7 cellular contexts compared by ENCODE assay signal in the genomic region with DNA sequence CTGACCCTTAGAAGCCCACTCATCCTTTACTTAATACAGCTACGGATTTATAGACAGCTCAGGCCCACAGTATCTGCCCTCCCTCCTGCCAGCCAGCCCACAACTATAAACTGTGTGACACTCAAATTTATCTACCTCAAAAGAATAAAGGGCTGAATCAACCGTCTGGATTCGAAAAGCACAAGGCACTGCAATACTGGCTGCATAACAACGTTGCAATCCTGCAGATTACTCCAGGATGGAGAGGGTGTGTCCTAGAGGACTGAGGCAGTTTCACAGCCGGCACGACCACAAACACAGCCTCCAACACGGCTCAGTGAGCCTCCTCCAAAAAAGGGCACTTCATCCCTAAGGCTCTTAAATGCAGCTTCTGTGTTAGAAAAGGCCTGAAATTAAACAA.
DNase-seq lines count a peak whose midpoint lies in the region; ATAC-seq, FAIRE-seq and TF ChIP-seq lines count a peak whose summit lies in the region.
"Not testable (repeated sequence)": the region's sequence is repeated elsewhere in the genome, so short reads cannot be mapped to it uniquely, and the experiment has no call there.

No MANE protein-coding gene starts in this region.

- in situ Hi-C loops in K562 (cut with MboI), result not testable (repeated sequence)

- H3K9ac ChIP-seq in K562 (ENCODE audit: insufficient read depth in 1 of 2, low read depth in 2 of 2, low read length in 2 of 2), result not testable (repeated sequence)

- ATAC-seq in K562, result peak; percentile 75

- not testable (repeated sequence) for H3K9me1 ChIP-seq in K562 (ENCODE audit: control insufficient read depth, insufficient read depth, low read length)

- WGBS in K562 (ENCODE audit: insufficient coverage, low coverage, missing lambda C conversion rate), result 13% methylated on average over 7 of the region's 7 CpGs

- H3K79me2 ChIP-seq in K562 (ENCODE audit: control insufficient read depth, insufficient read depth, low read length), result not testable (repeated sequence)

- not testable (repeated sequence) for H4K20me1 ChIP-seq in K562 (replicated peaks; ENCODE audit: control insufficient read depth, insufficient read depth, low read length)

- CTCF ChIA-PET in K562 (lab: Yijun Ruan, JAX; ENCODE audit: low intra/inter-chr PET ratio), result not testable (repeated sequence)

- FAIRE-seq in K562 (lab: Jason Lieb, UNC), result not testable (repeated sequence)

- intact Hi-C loops in K562 (cut with micrococcal nuclease), result not testable (repeated sequence)

- H3K4me3 ChIP-seq in K562; fibroblast of pulmonary artery (replicated peaks; ENCODE audit: low read depth, low read length): not testable (repeated sequence)

- not testable (repeated sequence) for H3K27me3 ChIP-seq in K562 (ENCODE audit: control insufficient read depth in 2 of 2, insufficient read depth in 2 of 2, low read length in 2 of 2)

- H3K36me3 ChIP-seq in K562 (ENCODE audit: control insufficient read depth, insufficient read depth, low read length), result not testable (repeated sequence)

- not testable (repeated sequence) for TF ChIP-seq RAD21 in K562 (CRISPR knock-in tag; conservative IDR thresholded peaks at IDR 0.05 in 1 of 2, IDR thresholded peaks at IDR 0.05 in 1 of 2)

- peak overlapping the region; percentile 67; the same call in 1 of the 2 replicates for H2AFZ ChIP-seq in K562 (ENCODE audit: low read depth, low read length)

- TF ChIP-seq EP300 in K562 (IDR thresholded peaks at IDR 0.05; ENCODE audit: low read length), result not testable (repeated sequence)

- POLR2A ChIA-PET in K562 (lab: Yijun Ruan, JAX), result not testable (repeated sequence)

- H3K4me2 ChIP-seq in K562 (ENCODE audit: insufficient read depth, low read length), result not testable (repeated sequence)

- DNase-seq in EH (ENCODE audit: low read depth) (peak; percentile 21), H4 (ENCODE audit: low spot score) (peak; percentile 19), LHCN-M2 (ENCODE audit: low read depth) (peak; percentile 5), RPMI7951 (ENCODE audit: low read depth) (peak; percentile 1), K562 (ENCODE audit: extremely low read depth in 1 of 4, low spot score in 3 of 4) (peak in 1 of 4 experiments; percentile 18), fibroblast of pulmonary artery (ENCODE audit: low read depth) (peak; percentile 12), renal cortical epithelial cell (ENCODE audit: low read depth) (peak; percentile 16)

- not testable (repeated sequence) for H3K4me1 ChIP-seq in K562 (replicated peaks in 1 of 2; ENCODE audit: control insufficient read depth in 2 of 2, insufficient read depth in 2 of 2, low read length in 2 of 2)

- not testable (repeated sequence) for BruUV-seq in K562 (replicated peaks; lab: Mats Ljungman, UMichigan)

- not testable (repeated sequence) for TF ChIP-seq POLR2A in K562 (conservative IDR thresholded peaks at IDR 0.05)

- not testable (repeated sequence) for H3K9me3 ChIP-seq in K562 (replicated peaks; ENCODE audit: control insufficient read depth, insufficient read depth, low read depth, low read length)

- not testable (repeated sequence) for H3K27ac ChIP-seq in K562 (ENCODE audit: extremely low read depth, low read depth, low read length)

- not testable (repeated sequence) for TF ChIP-seq CTCF in K562 (IDR thresholded peaks at IDR 0.05 in 2 of 3, conservative IDR thresholded peaks at IDR 0.05 in 1 of 3; ENCODE audit: insufficient read depth in 2 of 3, low read depth in 1 of 3, low read length in 3 of 3); fibroblast of pulmonary artery (IDR thresholded peaks at IDR 0.05; ENCODE audit: low read length, missing control alignments)
